Comparison of ENCODE assay signal across 8 cellular contexts in the genomic region with DNA sequence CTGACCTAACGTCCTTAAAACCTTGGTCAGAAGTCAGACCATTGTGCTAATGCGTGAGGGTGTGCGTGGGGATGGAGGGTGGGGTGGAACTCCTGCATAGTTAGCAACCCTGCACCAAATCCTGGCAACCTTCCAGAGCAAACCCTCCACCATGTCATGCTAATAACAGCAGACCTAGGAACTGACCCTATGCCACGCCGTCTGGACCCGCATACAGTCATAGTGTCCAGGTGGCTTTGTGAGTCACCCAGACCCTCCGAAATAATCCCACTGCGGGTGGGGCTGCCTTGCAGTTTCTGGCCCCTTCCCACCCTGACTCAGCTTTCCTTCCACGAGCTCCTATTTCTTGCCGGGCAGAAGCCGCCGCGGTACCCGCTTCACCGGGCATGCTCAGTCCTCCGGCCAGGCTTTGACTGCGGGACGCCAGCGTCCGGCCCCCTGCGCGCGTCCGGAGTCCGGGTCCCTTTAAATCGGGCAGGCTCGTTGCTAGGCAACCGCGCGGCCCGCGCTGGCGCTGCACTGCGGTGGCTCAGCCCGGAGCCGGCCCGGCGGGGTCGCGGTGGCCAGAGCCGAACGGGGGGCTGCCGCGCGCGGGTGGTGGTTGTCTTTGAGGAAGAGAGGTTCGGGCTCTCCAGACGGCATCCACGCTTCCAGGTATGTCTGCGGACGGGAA. TPM values are rescaled to one million over a fixed set of nuclear protein-coding genes. Genes with fewer than 3 reads are reported as not detected.
A peak's percentile ranks its signal among the peaks of the same experiment; 100 is the strongest.
DNase-seq lines count a peak whose midpoint lies in the region; ATAC-seq and TF ChIP-seq lines count a peak whose summit lies in the region.

Gene CCDC160 (plus strand): TSS at position 493 of the 673 bp plus-strand sequence. CDS start 7,619 bp downstream, outside the sequence.

- peaks cover 0 to 34% (median 0%) of the 10 kb centered on the region in 9 donors for H3K27me3 ChIP-seq in heart left ventricle
- no peaks in the 10 kb centered on the region for H3K27me3 ChIP-seq in parathyroid adenoma (ENCODE audit: control insufficient read depth, insufficient read depth, low read length)

- H2AFZ ChIP-seq in parathyroid adenoma: peak within 1 kb of the TSS; percentile 80

- H3K9ac ChIP-seq in parathyroid adenoma: no peak within 1 kb of the TSS

- H3K36me3 Mint-ChIP-seq in activated T-helper 1 cell treated with anti-CD3 and anti-CD28 coated beads, Interleukin-12 subunit alpha, Interleukin-12 subunit beta, Interleukin-2, Interleukin-4 antibody, amounts not matched to agents 30 ng/mL and 10 ng/mL and 1 ng/mL, durations not matched to agents 14 hours and 24 hours and 36 hours (ENCODE audit: low read depth): no peaks in the 10 kb centered on the region

- ATAC-seq in HG02588 (IDR thresholded peaks at IDR 0.05; ENCODE audit: unreplicated experiment) (peak; percentile 79), heart left ventricle (peak in 2 of 4 donors; percentile 48 to 64)

- 3 to 36% (median 15%) methylated on average over 22 to 51 of the region's 51 CpGs for WGBS in heart left ventricle, 4 donors

- H3K27me3 Mint-ChIP-seq in activated T-helper 1 cell treated with anti-CD3 and anti-CD28 coated beads, Interleukin-12 subunit alpha, Interleukin-12 subunit beta, Interleukin-2, Interleukin-4 antibody, amounts not matched to agents 30 ng/mL and 10 ng/mL and 1 ng/mL, durations not matched to agents 14 hours and 24 hours and 36 hours (ENCODE audit: insufficient read depth): no peaks in the 10 kb centered on the region

- peak within 1 kb of the TSS; percentile 16 to 60 (median 50) for H3K4me3 ChIP-seq in heart left ventricle
- peak within 1 kb of the TSS; percentile 66 for H3K4me3 ChIP-seq in parathyroid adenoma (ENCODE audit: low read depth, low read length)

- H3K4me1 Mint-ChIP-seq in activated T-helper 1 cell treated with anti-CD3 and anti-CD28 coated beads, Interleukin-12 subunit alpha, Interleukin-12 subunit beta, Interleukin-2, Interleukin-4 antibody, amounts not matched to agents 30 ng/mL and 10 ng/mL and 1 ng/mL, durations not matched to agents 14 hours and 24 hours and 36 hours (ENCODE audit: low read depth): peaks cover 15% of the 10 kb centered on the region

- H3K36me3 ChIP-seq in heart left ventricle: no peaks in the 10 kb centered on the region
- no peaks in the 10 kb centered on the region for H3K36me3 ChIP-seq in parathyroid adenoma (ENCODE audit: control insufficient read depth, insufficient read depth, low read length)

- TF ChIP-seq POLR2A in heart left ventricle (IDR thresholded peaks at IDR 0.05): no peak

- no peaks in the 10 kb centered on the region for H3K79me2 ChIP-seq in parathyroid adenoma

- H3K4me2 ChIP-seq in parathyroid adenoma (ENCODE audit: low read length): peak within 1 kb of the TSS; percentile 67

- H3K27ac Mint-ChIP-seq in activated T-helper 1 cell treated with anti-CD3 and anti-CD28 coated beads, Interleukin-12 subunit alpha, Interleukin-12 subunit beta, Interleukin-2, Interleukin-4 antibody, amounts not matched to agents 30 ng/mL and 10 ng/mL and 1 ng/mL, durations not matched to agents 14 hours and 24 hours and 36 hours: no peak within 1 kb of the TSS

- H3K9me3 ChIP-seq in heart left ventricle (no peaks in the 10 kb centered on the region), parathyroid adenoma (ENCODE audit: control insufficient read depth, low read length) (no peaks in the 10 kb centered on the region)

- peak within 1 kb of the TSS; percentile 49 for H3K4me3 Mint-ChIP-seq in activated T-helper 1 cell treated with anti-CD3 and anti-CD28 coated beads, Interleukin-12 subunit alpha, Interleukin-12 subunit beta, Interleukin-2, Interleukin-4 antibody, amounts not matched to agents 30 ng/mL and 10 ng/mL and 1 ng/mL, durations not matched to agents 14 hours and 24 hours and 36 hours

- H3K9me3 Mint-ChIP-seq in activated T-helper 1 cell treated with anti-CD3 and anti-CD28 coated beads, Interleukin-12 subunit alpha, Interleukin-12 subunit beta, Interleukin-2, Interleukin-4 antibody, amounts not matched to agents 30 ng/mL and 10 ng/mL and 1 ng/mL, durations not matched to agents 14 hours and 24 hours and 36 hours: no peaks in the 10 kb centered on the region

- TF ChIP-seq CTCF in heart left ventricle (IDR thresholded peaks at IDR 0.05): no peak
- peak; percentile 9 for TF ChIP-seq CTCF in parathyroid adenoma (IDR thresholded peaks at IDR 0.05)

- intact Hi-C loops in activated T-helper 1 cell treated with anti-CD3 and anti-CD28 coated beads, Interleukin-12 subunit alpha, Interleukin-12 subunit beta, Interleukin-2, Interleukin-4 antibody, amounts not matched to agents 30 ng/mL and 10 ng/mL and 1 ng/mL, durations not matched to agents 14 hours and 24 hours and 36 hours (cut with micrococcal nuclease): no loop called here
- intact Hi-C loops in heart left ventricle (cut with DNase I): no loop called here

- DNase-seq in ELF-1 (ENCODE audit: low read depth, low spot score) (peak; percentile 85), heart left ventricle (peak; percentile 20 to 76 (median 34)), NCI-H446 treated with DMSO at 0.1 percent for 48 hours (lab: John Stamatoyannopoulos, UW) (no peak), DMS79 treated with DMSO at 0.1 percent for 48 hours (lab: John Stamatoyannopoulos, UW) (no peak), Kasumi-1 (lab: John Stamatoyannopoulos, UW) (no peak)
- DNase-seq in activated T-helper 1 cell treated with anti-CD3 and anti-CD28 coated beads, Interleukin-12 subunit alpha, Interleukin-12 subunit beta, Interleukin-2, Interleukin-4 antibody, amounts not matched to agents 30 ng/mL and 10 ng/mL and 1 ng/mL, durations not matched to agents 14 hours and 24 hours and 36 hours (ENCODE audit: low spot score): peak; percentile 5

- no peaks in the 10 kb centered on the region for H3K4me1 ChIP-seq in heart left ventricle
- no peaks in the 10 kb centered on the region for H3K4me1 ChIP-seq in parathyroid adenoma

- H3K27ac ChIP-seq in heart left ventricle (no peak within 1 kb of the TSS), parathyroid adenoma (no peak within 1 kb of the TSS)

RNA-seq across cellular contexts. Expression of gene CCDC160, which starts in this region (rescaled TPM):
- not detected in 2 replicates for total RNA-seq in activated T-helper 1 cell treated with anti-CD3 and anti-CD28 coated beads, Interleukin-12 subunit alpha, Interleukin-12 subunit beta, Interleukin-2, Interleukin-4 antibody, amounts not matched to agents 30 ng/mL and 10 ng/mL and 1 ng/mL, durations not matched to agents 14 hours and 24 hours and 36 hours
- total RNA-seq in heart left ventricle: not detected
- under 1 TPM in 1 of 2 donors, not detected in 1; 0.06 TPM for polyA plus RNA-seq in heart left ventricle

Comparison
In these comparisons a context has a peak if more than half of its experiments do, and no peak if none do; other contexts are left out.
1. Peak in DNase-seq in activated T-helper 1 cell treated with anti-CD3 and anti-CD28 coated beads, Interleukin-12 subunit alpha, Interleukin-12 subunit beta, Interleukin-2, Interleukin-4 antibody, amounts not matched to agents 30 ng/mL and 10 ng/mL and 1 ng/mL, durations not matched to agents 14 hours and 24 hours and 36 hours; RNA of the gene not detected or under 1 TPM.
2. Peak in DNase-seq and H3K4me3 ChIP-seq in heart left ventricle; RNA of the gene not detected or under 1 TPM.